In the genomic region with DNA sequence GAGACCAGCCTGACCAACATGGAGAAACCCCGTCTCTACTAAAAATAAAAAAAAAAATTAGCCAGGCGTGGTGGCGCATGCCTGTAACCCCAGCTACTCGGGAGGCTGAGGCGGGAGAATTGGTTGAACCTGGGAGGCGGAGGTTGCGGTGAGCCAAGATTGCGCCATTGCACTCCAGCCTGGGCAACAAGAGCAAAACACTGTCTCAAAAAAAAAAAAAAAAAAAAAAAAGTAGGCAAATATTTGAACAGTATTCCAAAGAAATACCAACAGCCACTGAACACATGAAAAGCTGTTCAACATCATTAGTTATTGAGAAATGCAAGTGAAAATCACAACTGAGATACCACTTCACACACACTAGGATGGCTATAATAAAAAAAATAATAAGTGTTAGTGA, we compare ENCODE assay signal across 6 cellular contexts.
DNase-seq lines count a peak whose midpoint lies in the region; ATAC-seq, FAIRE-seq and TF ChIP-seq lines count a peak whose summit lies in the region.
"Not testable (repeated sequence)": the region's sequence is repeated elsewhere in the genome, so short reads cannot be mapped to it uniquely, and the experiment has no call there.

No MANE protein-coding gene starts in this region.

- not testable (repeated sequence) for TF ChIP-seq POLR2A in IMR-90 (IDR thresholded peaks at IDR 0.05; ENCODE audit: low read depth, low read length); HepG2 (IDR thresholded peaks at IDR 0.05; ENCODE audit: insufficient read depth in 1 of 2, low read depth in 2 of 2, low read length in 2 of 2); right lobe of liver (IDR thresholded peaks at IDR 0.05)

- H3K79me2 ChIP-seq in HepG2 (ENCODE audit: insufficient read depth, low read length): not testable (repeated sequence)

- not testable (repeated sequence) for H2AK5ac ChIP-seq in IMR-90 (ENCODE audit: low read depth, low read length)

- not testable (repeated sequence) for H3K36me3 ChIP-seq in IMR-90 (ENCODE audit: control insufficient read depth, insufficient read depth, low read length); left lung; HepG2 (replicated peaks in 1 of 2; ENCODE audit: control insufficient read depth in 1 of 2, insufficient read depth in 2 of 2, low read length in 2 of 2); liver (ENCODE audit: control insufficient read depth in 4 of 4, insufficient read depth in 3 of 4, low read depth in 1 of 4, low read length in 3 of 4); right lobe of liver

- not testable (repeated sequence) for H3K4ac ChIP-seq in IMR-90 (ENCODE audit: low read depth, low read length)

- not testable (repeated sequence) for H3K4me3 ChIP-seq in IMR-90 (ENCODE audit: insufficient read depth, low read depth, low read length); left lung; HepG2 (replicated peaks in 1 of 3; ENCODE audit: insufficient read depth in 1 of 3, low read depth in 2 of 3, low read length in 3 of 3); liver (ENCODE audit: low read depth in 1 of 3, low read length in 3 of 3); right lobe of liver

- POLR2A ChIA-PET in IMR-90 (lab: Charles Lee; ENCODE audit: unreplicated experiment): not testable (repeated sequence)
- POLR2A ChIA-PET in HepG2 (lab: Yijun Ruan, JAX): interaction anchor here (0.7 kb wide), 1 partner anchor 87 kb away, joined by 3 read pairs; no protein-coding TSS in a partner anchor

- H3K27ac ChIP-seq in IMR-90 (ENCODE audit: insufficient read depth, low read length): peak overlapping the region; percentile 43; the same call in 1 of the 2 replicates
- H3K27ac ChIP-seq in left lung; HepG2 (ENCODE audit: extremely low read length, insufficient read depth, low read length); liver (ENCODE audit: low read depth in 1 of 2, low read length in 2 of 2); right lobe of liver: not testable (repeated sequence)

- H2BK120ac ChIP-seq in IMR-90 (ENCODE audit: low read depth, low read length): not testable (repeated sequence)

- CTCF ChIA-PET in IMR-90 (lab: Yijun Ruan, JAX): interaction anchor here (0.6 kb wide), 1 partner anchor 33 kb away, joined by 3 read pairs; no protein-coding TSS in a partner anchor
- CTCF ChIA-PET in HepG2 (lab: Yijun Ruan, JAX; ENCODE audit: low intra/inter-chr PET ratio, low total read pairs): not testable (repeated sequence)

- not testable (repeated sequence) for FAIRE-seq in HepG2 (lab: Jason Lieb, UNC)

- WGBS in IMR-90 (ENCODE audit: extremely low coverage in 2 of 2, insufficient read length in 1 of 2), 2 experiments: no CpG with 5 or more reads among the region's 8 CpGs
- 85% methylated on average over 8 of the region's 8 CpGs for WGBS in HepG2 (ENCODE audit: low lambda C conversion rate)
- 64% methylated on average over 8 of the region's 8 CpGs for WGBS in liver
- 11% methylated on average over 6 of the region's 8 CpGs for WGBS in right lobe of liver (ENCODE audit: insufficient coverage, low coverage, low lambda C conversion rate, missing lambda C conversion rate)

- not testable (repeated sequence) for H4K5ac ChIP-seq in IMR-90 (ENCODE audit: low read depth, low read length)

- not testable (repeated sequence) for TF ChIP-seq CTCF in IMR-90 (conservative IDR thresholded peaks at IDR 0.05; ENCODE audit: low read depth, low read length); left lung (IDR thresholded peaks at IDR 0.05); HepG2 (CRISPR knock-in tag; IDR thresholded peaks at IDR 0.05); liver (IDR thresholded peaks at IDR 0.05; ENCODE audit: low read depth, low read length, missing input control); right lobe of liver (IDR thresholded peaks at IDR 0.05)

- not testable (repeated sequence) for H3K56ac ChIP-seq in IMR-90 (ENCODE audit: extremely low read depth, insufficient read depth, low read length)

- intact Hi-C loops in IMR-90 (cut with micrococcal nuclease); left lung (cut with DNase I); HepG2 (cut with micrococcal nuclease; ENCODE audit: unreplicated experiment); right lobe of liver (cut with DNase I): not testable (repeated sequence)

- not testable (repeated sequence) for H3K27me3 ChIP-seq in IMR-90 (ENCODE audit: control insufficient read depth, insufficient read depth, low read length); left lung; HepG2 (ENCODE audit: control insufficient read depth in 1 of 2, insufficient read depth in 2 of 2, low read length in 2 of 2); liver (ENCODE audit: control insufficient read depth in 4 of 4, insufficient read depth in 4 of 4, low read length in 3 of 4); right lobe of liver

- H4K20me1 ChIP-seq in IMR-90 (ENCODE audit: insufficient read depth, low read length); HepG2 (ENCODE audit: insufficient read depth, low read length): not testable (repeated sequence)

- H3K4me2 ChIP-seq in IMR-90 (ENCODE audit: low read depth, low read length); HepG2 (ENCODE audit: low read depth, low read length): not testable (repeated sequence)

- not testable (repeated sequence) for H3K23ac ChIP-seq in IMR-90 (ENCODE audit: low read depth, low read length)

- H2AFZ ChIP-seq in IMR-90 (replicated peaks; ENCODE audit: low read length, poor library complexity); HepG2 (ENCODE audit: low read length): not testable (repeated sequence)

- not testable (repeated sequence) for H2AK9ac ChIP-seq in IMR-90 (replicated peaks; ENCODE audit: low read depth, low read length, poor library complexity)

- in situ Hi-C loops in IMR-90 (cut with MboI; ENCODE audit: low sequenced_read_pairs); HepG2 (cut with HindIII; ENCODE audit: extremely low pct_ligation_motif_present, low pct_unique_long_range_greater_than_20kb): not testable (repeated sequence)

- dilution Hi-C loops in IMR-90 (cut with HindIII; ENCODE audit: low sequenced_read_pairs, unreplicated experiment): not testable (repeated sequence)

- H2BK20ac ChIP-seq in IMR-90 (ENCODE audit: low read depth, low read length): not testable (repeated sequence)

- not testable (repeated sequence) for ATAC-seq in IMR-90 (ENCODE audit: low read depth)
- ATAC-seq in left lobe of liver (peak; percentile 59), left lung (peak; percentile 23), HepG2 (peak; percentile 31; the same call in 1 of the 3 replicates), right lobe of liver (peak; percentile 51 to 65 (median 58))

- not testable (repeated sequence) for H2BK15ac ChIP-seq in IMR-90 (ENCODE audit: low read depth, low read length)

- peaks cover 17 to 45% of the 10 kb centered on the region in 2 experiments for H3K79me1 ChIP-seq in IMR-90 (ENCODE audit: low read depth in 1 of 2, low read length in 2 of 2)

- TF ChIP-seq EP300 in HepG2 (IDR thresholded peaks at IDR 0.05; ENCODE audit: low read depth in 2 of 2, low read length in 2 of 2); HepG2 (CRISPR knock-in tag; IDR thresholded peaks at IDR 0.05; ENCODE audit: borderline replicate concordance): not testable (repeated sequence)

- H3K4me1 ChIP-seq in IMR-90 (ENCODE audit: control insufficient read depth, insufficient read depth, low read length) (peaks cover 16% of the 10 kb centered on the region), left lung (peaks cover 15 to 19% of the 10 kb centered on the region in 2 donors), HepG2 (ENCODE audit: insufficient read depth, low read length) (peaks cover 42% of the 10 kb centered on the region), liver (ENCODE audit: control insufficient read depth in 4 of 4, insufficient read depth in 4 of 4, low read length in 3 of 4) (peaks cover 4 to 25% (median 16%) of the 10 kb centered on the region in 4 donors), right lobe of liver (peaks cover 0 to 28% (median 11%) of the 10 kb centered on the region in 4 donors)

- not testable (repeated sequence) for H3K18ac ChIP-seq in IMR-90 (ENCODE audit: low read depth, low read length)

- DNase-seq in IMR-90; left lobe of liver (ENCODE audit: low spot score); left lung: not testable (repeated sequence)
- peak; percentile 61 for DNase-seq in HepG2 (ENCODE audit: low spot score)
- peak in 1 of 3 donors; percentile 41 for DNase-seq in right lobe of liver

- H3K9me3 ChIP-seq in IMR-90 (ENCODE audit: control insufficient read depth, insufficient read depth, low read length); left lung; HepG2 (ENCODE audit: low read length); liver (ENCODE audit: control insufficient read depth in 4 of 4, low read length in 3 of 4); right lobe of liver: not testable (repeated sequence)

- peak overlapping the region; percentile 17 for H2BK5ac ChIP-seq in IMR-90 (ENCODE audit: low read depth, low read length, poor library complexity, severe bottlenecking)

- H4K8ac ChIP-seq in IMR-90 (ENCODE audit: low read depth in 2 of 2, low read length in 2 of 2): not testable (repeated sequence)

- H3K14ac ChIP-seq in IMR-90 (replicated peaks; ENCODE audit: low read depth, low read length): not testable (repeated sequence)

- H4K91ac ChIP-seq in IMR-90 (ENCODE audit: insufficient read depth, low read depth, low read length): not testable (repeated sequence)

- BruUV-seq in IMR-90 (replicated peaks; lab: Mats Ljungman, UMichigan); HepG2 (replicated peaks; lab: Mats Ljungman, UMichigan): not testable (repeated sequence)

- H3K9me1 ChIP-seq in IMR-90 (ENCODE audit: insufficient read depth, low read length): peaks cover 13% of the 10 kb centered on the region

- TF ChIP-seq RAD21 in IMR-90 (IDR thresholded peaks at IDR 0.05; ENCODE audit: low read length); HepG2 (CRISPR knock-in tag; IDR thresholded peaks at IDR 0.05): not testable (repeated sequence)
- peak in 1 of 2 donors; percentile 6 for TF ChIP-seq RAD21 in liver (IDR thresholded peaks at IDR 0.05)

- H3K9ac ChIP-seq in IMR-90 (ENCODE audit: low read depth, low read length); HepG2 (ENCODE audit: insufficient read depth, low read depth, low read length); liver (ENCODE audit: low read depth in 1 of 2, low read length in 2 of 2): not testable (repeated sequence)

TF ChIP-seq in liver, 16 proteins besides CTCF, POLR2A, EP300 and RAD21 (continues in another document):
- TF ChIP-seq RXRA (IDR thresholded peaks at IDR 0.05): peak; percentile 14 to 51
